Comparison of ENCODE assay signal across 16 cellular contexts in the genomic region with DNA sequence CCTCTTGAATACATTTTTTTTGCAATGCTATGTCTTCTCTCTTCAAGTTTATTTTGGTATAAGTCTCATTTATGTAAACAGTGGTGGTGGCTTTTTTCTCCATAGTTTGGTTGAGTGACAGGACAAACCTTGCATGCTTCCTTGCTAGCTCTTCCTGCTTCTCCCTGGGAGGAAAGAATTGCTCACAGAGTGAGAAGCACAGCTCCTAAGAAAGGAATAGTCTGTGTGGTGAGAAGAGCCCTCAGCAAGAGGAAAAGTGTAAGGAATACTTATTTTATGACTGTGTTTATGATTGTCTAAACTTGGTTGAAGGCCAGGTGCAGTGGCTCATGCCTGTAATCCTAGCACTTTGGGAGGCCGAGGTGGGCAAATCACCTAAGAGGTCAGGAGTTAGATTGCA. TPM values are rescaled to one million over a fixed set of nuclear protein-coding genes. Genes with fewer than 3 reads are reported as not detected.
A peak's percentile ranks its signal among the peaks of the same experiment; 100 is the strongest.
DNase-seq lines count a peak whose midpoint lies in the region; FAIRE-seq and TF ChIP-seq lines count a peak whose summit lies in the region.
"Had no signal": no experiment of that assay in that cellular context is flagged by ENCODE, and none has a peak within 500 bp of the region (broad histone marks: within the 10 kb centered on the region; RNA-seq: fewer than 3 reads in every experiment).

No MANE protein-coding gene starts in this region.

- no peaks in the 10 kb centered on the region for H3K79me2 ChIP-seq in hepatocyte

- no peak overlapping the region for H3K27ac Mint-ChIP-seq in Calu3 (ENCODE audit: unreplicated experiment)

- no peak for TF ChIP-seq CTCF in hepatocyte (IDR thresholded peaks at IDR 0.05; ENCODE audit: poor library complexity)
- TF ChIP-seq CTCF in Calu3 (IDR thresholded peaks at IDR 0.05; ENCODE audit: unreplicated experiment): no peak

- peak overlapping the region; percentile 35 for H3K27ac ChIP-seq in hepatocyte
- H3K27ac ChIP-seq in small intestine (ENCODE audit: low read depth in 1 of 2, low read length in 1 of 2): no peak overlapping the region
- H3K27ac ChIP-seq: BLaER1 had no signal

- no peak for FAIRE-seq in small intestine (lab: Jason Lieb, UNC)
- FAIRE-seq: H54 had no signal

- DNase-seq in HT1080 (ENCODE audit: low read depth): peak; percentile 29
- peak; percentile 32 for DNase-seq in NCI-H226
- no peak for DNase-seq in hepatocyte (ENCODE audit: low spot score)
- DNase-seq in small intestine: peak; percentile 22
- no peak for DNase-seq in activated effector memory CD4-positive, alpha-beta T cell treated with Interleukin-2 at 50 U/mL for 16 hours
- no peak for DNase-seq in Calu3
- no peak for DNase-seq in SIG-M5 treated with dmso at 0.1 percent for 504 hours (lab: John Stamatoyannopoulos, UW; ENCODE audit: unreplicated experiment)
- DNase-seq: DND-41, Kasumi-1, NCI-H1105, NCI-H2081, NCI-H2227 treated with DMSO at 0.1 percent for 48 hours had no signal

- H3K27me3 Mint-ChIP-seq in Calu3 (ENCODE audit: unreplicated experiment): peaks cover 22% of the 10 kb centered on the region

- H3K9me3 Mint-ChIP-seq in Calu3 (ENCODE audit: low read depth, unreplicated experiment): no peaks in the 10 kb centered on the region

- H3K9me3 ChIP-seq in hepatocyte (ENCODE audit: low read depth) (no peaks in the 10 kb centered on the region), small intestine (ENCODE audit: control insufficient read depth, low read depth) (no peaks in the 10 kb centered on the region)
- H3K9me3 ChIP-seq: BLaER1 had no signal

- 65% methylated on average over 1 of the region's 1 CpG for WGBS in hepatocyte (ENCODE audit: low lambda C conversion rate, missing lambda C conversion rate)
- WGBS in small intestine, 3 donors: 24 to 44% (median 43%) methylated on average over 1 of the region's 1 CpG

- CTCF ChIA-PET in Calu3 (lab: Charles Lee): interaction anchor here (1.3 kb wide), 1 partner anchor 81 kb away, joined by 3 read pairs; the partner anchor contains the start of genes JKAMP and L3HYPDH

- no peaks in the 10 kb centered on the region for H3K4me1 Mint-ChIP-seq in Calu3 (ENCODE audit: low read depth, unreplicated experiment)

- H3K9me2 ChIP-seq in hepatocyte (replicated peaks; ENCODE audit: insufficient read depth): no peaks in the 10 kb centered on the region

- no TSS peak for BruUV-seq in Calu3 (replicated peaks; lab: Mats Ljungman, UMichigan)

- peak overlapping the region; percentile 16 for H3K4me2 ChIP-seq in hepatocyte
- H3K4me2 ChIP-seq: BLaER1 had no signal

- no peak overlapping the region for H2AFZ ChIP-seq in hepatocyte

- peaks cover 9% of the 10 kb centered on the region for H3K4me1 ChIP-seq in hepatocyte (ENCODE audit: insufficient read depth)
- no peaks in the 10 kb centered on the region for H3K4me1 ChIP-seq in small intestine (ENCODE audit: control insufficient read depth in 2 of 2, insufficient read depth in 1 of 2, low read depth in 1 of 2, low read length in 1 of 2)
- H3K4me1 ChIP-seq: BLaER1 had no signal

- H3K4me3 ChIP-seq in hepatocyte (no peak overlapping the region), small intestine (ENCODE audit: low read depth in 1 of 2, low read length in 2 of 2) (no peak overlapping the region)
- H3K4me3 ChIP-seq: BLaER1 had no signal

- H3K4me3 Mint-ChIP-seq in Calu3 (ENCODE audit: low read depth, unreplicated experiment): no peak overlapping the region

- intact Hi-C loops in Calu3 (cut with micrococcal nuclease; ENCODE audit: unreplicated experiment): no loop called here

- H3K36me3 Mint-ChIP-seq in Calu3 (ENCODE audit: insufficient read depth, unreplicated experiment): no peaks in the 10 kb centered on the region

- no peaks in the 10 kb centered on the region for H3K27me3 ChIP-seq in hepatocyte
- H3K27me3 ChIP-seq in small intestine (ENCODE audit: control insufficient read depth in 2 of 2, insufficient read depth in 2 of 2, low read length in 2 of 2): no peaks in the 10 kb centered on the region
- H3K27me3 ChIP-seq: BLaER1 had no signal

- H3K36me3 ChIP-seq in hepatocyte (replicated peaks; ENCODE audit: insufficient read depth, low read depth) (no peaks in the 10 kb centered on the region), small intestine (ENCODE audit: control insufficient read depth in 2 of 2, insufficient read depth in 2 of 2, low read length in 2 of 2) (no peaks in the 10 kb centered on the region)
- H3K36me3 ChIP-seq: BLaER1 had no signal

- H4K20me1 ChIP-seq in hepatocyte (ENCODE audit: insufficient read depth, poor library complexity, severe bottlenecking): no peaks in the 10 kb centered on the region
- H4K20me1 ChIP-seq: BLaER1 had no signal

RNA-seq across cellular contexts. Expression of gene CCDC175, which starts 11.5 kb away (rescaled TPM):
- total RNA-seq in HT1080 (2014; rRNA removed; shearing (Covaris generic)): not detected in 2 replicates
- not detected in 2 replicates for polyA plus RNA-seq in HT1080 (2015; cell fraction: cytosol; rRNA removed)
- not detected in 2 replicates for polyA plus RNA-seq in HT1080 (2015; cell fraction: nucleus; rRNA removed)
- total RNA-seq in hepatocyte (not detected in 2 replicates), Calu3 (2022) (not detected in 2 replicates)
- polyA plus RNA-seq in hepatocyte (not detected in 2 replicates), small intestine (not detected)
- total RNA-seq: G401, SK-MEL-5 had no signal

Comparison
In these comparisons a context has a peak if more than half of its experiments do, and no peak if none do; other contexts are left out.
1. DNase-seq: peak in HT1080 (single experiment), NCI-H226 (single experiment) and small intestine (single experiment); none in hepatocyte (single experiment), activated effector memory CD4-positive, alpha-beta T cell treated with Interleukin-2 at 50 U/mL for 16 hours (single experiment), Calu3 (single experiment) and SIG-M5 treated with dmso at 0.1 percent for 504 hours (single experiment).